ENCODE assay signal across 18 cellular contexts in genomic region chr4:153794001-153794400, GRCh38. TPM values are rescaled to one million over a fixed set of nuclear protein-coding genes. Genes with fewer than 3 reads are reported as not detected.
DNase-seq lines count a peak whose midpoint lies in the region; ATAC-seq, FAIRE-seq and TF ChIP-seq lines count a peak whose summit lies in the region.
"Had no signal": no experiment of that assay in that cellular context is flagged by ENCODE, and none has a peak within 500 bp of the region (broad histone marks: within the 10 kb centered on the region; RNA-seq: fewer than 3 reads in every experiment).

No MANE protein-coding gene starts in this region.

- 0 out of 2 replicates have a peak overlapping the region, but pooled peaks have one; percentile 1 for H3K18ac ChIP-seq in H1 (ENCODE audit: extremely low read depth, low read length)

- no peak for TF ChIP-seq CTCF in GM23338 (conservative IDR thresholded peaks at IDR 0.05; ENCODE audit: low read depth in 2 of 2)
- TF ChIP-seq CTCF in H1 (IDR thresholded peaks at IDR 0.05; ENCODE audit: control extremely low read depth in 1 of 3, insufficient read depth in 1 of 3, low read depth in 1 of 3, low read length in 3 of 3), result no peak
- no peak for TF ChIP-seq CTCF in neural crest cell (conservative IDR thresholded peaks at IDR 0.05)

- H3K4me3 Mint-ChIP-seq in GM23338 (peak overlapping the region; percentile 99; the same call in 1 of the 3 replicates), neural crest cell (peak overlapping the region; percentile 97)

- no peaks in the 10 kb centered on the region for H3K79me1 ChIP-seq in H1 (ENCODE audit: low read depth, low read length)

- H3K27ac Mint-ChIP-seq in GM23338 (no peak overlapping the region), neural crest cell (ENCODE audit: unreplicated experiment) (peak overlapping the region; percentile 81)

- POLR2A ChIA-PET in H1 (lab: Charles Lee; ENCODE audit: partially characterized antibody), result interaction anchor here (0.6 to 2.1 kb wide), 5 partner anchors 13 to 237 kb away, joined by 3 to 6 read pairs (median 3); no protein-coding TSS in a partner anchor

- H2BK20ac ChIP-seq in H1 (ENCODE audit: low read length), result no peak overlapping the region

- no peak overlapping the region for H4K91ac ChIP-seq in H1 (replicated peaks; ENCODE audit: insufficient read length, low read length)

- H2AK5ac ChIP-seq in H1 (ENCODE audit: low read depth, low read length), result no peak overlapping the region

- H3K4me3 ChIP-seq in GM23338, result no peak overlapping the region
- no peak overlapping the region for H3K4me3 ChIP-seq in H1 (ENCODE audit: extremely low read depth in 1 of 4, insufficient read depth in 2 of 4, low read depth in 3 of 4, low read length in 4 of 4)
- H3K4me3 ChIP-seq: PC-9, SJCRH30 had no signal

- H3K4me1 Mint-ChIP-seq in GM23338 (peaks cover 43% of the 10 kb centered on the region), neural crest cell (peaks cover 88% of the 10 kb centered on the region)

- H3K79me2 ChIP-seq in GM23338 (replicated peaks; ENCODE audit: insufficient read depth) (no peaks in the 10 kb centered on the region), H1 (ENCODE audit: control insufficient read depth in 1 of 2, insufficient read depth in 2 of 2, low read length in 2 of 2) (no peaks in the 10 kb centered on the region)

- no peak overlapping the region for H3K14ac ChIP-seq in H1 (ENCODE audit: insufficient read length)

- CTCF ChIA-PET in H1 (lab: Charles Lee; ENCODE audit: partially characterized antibody), result interaction anchor here (0.6 to 9.5 kb wide), 9 partner anchors 8 to 240 kb away, joined by 3 to 117 read pairs (median 11); no protein-coding TSS in a partner anchor

- H3K23me2 ChIP-seq in H1 (ENCODE audit: low read depth, low read length), result peaks cover 26% of the 10 kb centered on the region

- H3K9ac ChIP-seq in H1 (replicated peaks in 1 of 4; ENCODE audit: extremely low read depth in 1 of 4, low read depth in 3 of 4, low read length in 3 of 4), result no peak overlapping the region

- no peak for ATAC-seq in GM23338

- H3K4ac ChIP-seq in H1 (replicated peaks; ENCODE audit: insufficient read length, low read depth, low read length), result no peak overlapping the region

- no peak overlapping the region for H2BK15ac ChIP-seq in H1 (ENCODE audit: low read length)

- H3K36me3 ChIP-seq in GM23338 (ENCODE audit: insufficient read depth) (no peaks in the 10 kb centered on the region), H1 (ENCODE audit: control insufficient read depth in 2 of 4, insufficient read depth in 4 of 4, low read length in 3 of 4) (no peaks in the 10 kb centered on the region)
- H3K36me3 ChIP-seq: SJCRH30 had no signal

- H2AFZ ChIP-seq in GM23338 (no peak overlapping the region), H1 (ENCODE audit: low read length) (no peak overlapping the region)
- H2AFZ ChIP-seq: PC-9 had no signal

- TF ChIP-seq EP300 in H1 (IDR thresholded peaks at IDR 0.05; ENCODE audit: borderline replicate concordance in 1 of 2, low read depth in 2 of 2, low read length in 2 of 2), result no peak

- H3K27ac ChIP-seq in GM23338 (ENCODE audit: low read depth) (no peak overlapping the region), H1 (ENCODE audit: low read depth, low read length) (no peak overlapping the region)
- H3K27ac ChIP-seq: C4-2B, PC-9, SJCRH30 had no signal

- H3K9me3 ChIP-seq in H1 (ENCODE audit: insufficient read depth in 2 of 2, low read depth in 1 of 2, low read length in 1 of 2), result no peaks in the 10 kb centered on the region
- H3K9me3 ChIP-seq: SJCRH30 had no signal

- H4K5ac ChIP-seq in H1 (ENCODE audit: insufficient read length, low read depth, low read length), result no peak overlapping the region

- peaks cover 32% of the 10 kb centered on the region for H3K27me3 Mint-ChIP-seq in GM23338 (ENCODE audit: insufficient read depth, low read depth, poor library complexity)
- peaks cover 11% of the 10 kb centered on the region for H3K27me3 Mint-ChIP-seq in neural crest cell (ENCODE audit: low read depth)

- H3F3A ChIP-seq in GM23338 (replicated peaks; ENCODE audit: low read depth), result peaks cover 16% of the 10 kb centered on the region; the same call in 1 of the 2 replicates

- TF ChIP-seq POLR2A in H1 (IDR thresholded peaks at IDR 0.05; ENCODE audit: control extremely low read depth in 1 of 2, low read depth in 2 of 2, low read length in 2 of 2), result no peak

- H4K20me1 ChIP-seq in GM23338 (replicated peaks; ENCODE audit: insufficient read depth) (no peaks in the 10 kb centered on the region), H1 (replicated peaks in 1 of 2; ENCODE audit: control insufficient read depth in 1 of 2, insufficient read depth in 2 of 2, low read length in 2 of 2) (no peaks in the 10 kb centered on the region)

- no peak overlapping the region for H2BK120ac ChIP-seq in H1 (replicated peaks; ENCODE audit: low read depth, low read length)

- H3K36me3 Mint-ChIP-seq in GM23338 (ENCODE audit: low read depth) (no peaks in the 10 kb centered on the region), neural crest cell (ENCODE audit: low read depth) (no peaks in the 10 kb centered on the region)

- H3K9me3 Mint-ChIP-seq in GM23338 (no peaks in the 10 kb centered on the region), neural crest cell (no peaks in the 10 kb centered on the region)

- no peak overlapping the region for H3K23ac ChIP-seq in H1 (ENCODE audit: insufficient read length)

- no peaks in the 10 kb centered on the region for H3K9me2 ChIP-seq in GM23338 (ENCODE audit: insufficient read depth)

- no peak overlapping the region for H3K56ac ChIP-seq in H1 (replicated peaks; ENCODE audit: insufficient read length, low read depth, low read length)

- peaks cover 8% of the 10 kb centered on the region for H3K27me3 ChIP-seq in GM23338 (ENCODE audit: insufficient read depth)
- H3K27me3 ChIP-seq in H1 (replicated peaks in 1 of 4; ENCODE audit: control insufficient read depth in 3 of 4, extremely low read depth in 1 of 4, insufficient read depth in 3 of 4, low read length in 3 of 4), result peaks cover 0 to 11% (median 8%) of the 10 kb centered on the region in 4 experiments; a peak in 5 of 7 replicates
- H3K27me3 ChIP-seq: SJCRH30 had no signal

- no peak for TF ChIP-seq RAD21 in H1 (IDR thresholded peaks at IDR 0.05 in 1 of 2, conservative IDR thresholded peaks at IDR 0.05 in 1 of 2; ENCODE audit: low read depth in 2 of 2, low read length in 2 of 2)

- no peak overlapping the region for H4K8ac ChIP-seq in H1 (ENCODE audit: extremely low read depth, insufficient read depth, low read length)

- WGBS in H1 (ENCODE audit: extremely low coverage in 1 of 2, insufficient coverage in 1 of 2, insufficient read length in 1 of 2, insufficient replicate concordance in 2 of 2, low coverage in 1 of 2, low lambda C conversion rate in 2 of 2, missing lambda C conversion rate in 1 of 2), 2 experiments, result 85% methylated on average over 5 of the region's 5 CpGs; no CpG with 5 or more reads in 1 of the 2 experiments

- H3K4me1 ChIP-seq in GM23338 (ENCODE audit: insufficient read depth), result peaks cover 28% of the 10 kb centered on the region
- peaks cover 0 to 18% (median 12%) of the 10 kb centered on the region in 4 experiments; a peak in 6 of 7 replicates for H3K4me1 ChIP-seq in H1 (replicated peaks in 1 of 4; ENCODE audit: control insufficient read depth in 3 of 4, insufficient read depth in 4 of 4, low read length in 3 of 4)
- H3K4me1 ChIP-seq: SJCRH30 had no signal

- no peak overlapping the region for H2BK12ac ChIP-seq in H1 (ENCODE audit: low read depth, low read length)

- H2BK5ac ChIP-seq in H1 (ENCODE audit: low read depth, low read length), result no peak overlapping the region

- H3K4me2 ChIP-seq in GM23338, result 0 out of 2 replicates have a peak overlapping the region, but pooled peaks have one; percentile 79
- no peak overlapping the region for H3K4me2 ChIP-seq in H1 (ENCODE audit: insufficient read depth in 1 of 2, low read depth in 2 of 2, low read length in 2 of 2)
- H3K4me2 ChIP-seq: PC-9 had no signal

- no peak for FAIRE-seq in H1 (lab: Jason Lieb, UNC)
- FAIRE-seq: GM12892 had no signal

- DNase-seq in GM23338 (ENCODE audit: low spot score) (no peak), HuH-7 (ENCODE audit: low spot score) (peak; percentile 86), H1 (ENCODE audit: low read depth in 1 of 2, low spot score in 2 of 2) (no peak), neural crest cell (ENCODE audit: low read depth, low spot score) (no peak), activated gamma-delta T cell (lab: John Stamatoyannopoulos, UW) (no peak)
- no peak for DNase-seq in activated CD4-positive, alpha-beta T cell treated with anti-CD3 and anti-CD28 coated beads, Interleukin-2, amount 50 U/mL, for 1 hour
- no peak for DNase-seq in activated CD4-positive, CD25-positive, alpha-beta regulatory T cell treated with anti-CD3 and anti-CD28 coated beads, Interleukin-2, amount 50 U/mL, for 72 hours
- DNase-seq: DMS153, GOT3, Karpas-422, NCI-H1105 treated with DMSO at 0.1 percent for 48 hours, NCI-H187, NCI-H2171 treated with DMSO at 0.1 percent for 48 hours, NCI-H446 treated with DMSO at 0.1 percent for 48 hours, PC-9 had no signal

TF ChIP-seq in H1, 55 proteins besides CTCF, POLR2A, EP300 and RAD21 (continues in another document):
- no peak for TF ChIP-seq CBX5 (IDR thresholded peaks at IDR 0.05; ENCODE audit: low read depth, low read length)

RNA-seq across cellular contexts. Expression of gene SFRP2, which starts 5.1 kb away (rescaled TPM):
- 214 and 219 TPM in 2 replicates for total RNA-seq in GM23338 (2014; rRNA removed; shearing (Covaris generic))
- 286 and 295 TPM in 2 replicates for polyA plus RNA-seq in GM23338 (2016; fragmentation: Nextera tagmentation; extraction: Ambion mirVana)
- total RNA-seq in H1 (2021; fragmentation: NEBNext Ultra II Directional; extraction: Animal tissue kit (Norgen Biotek cat#: 25700)), result 342 and 354 TPM in 2 replicates
- polyA plus RNA-seq in H1 (2011; rRNA removed), result 108 and 177 TPM in 2 replicates
- polyA plus RNA-seq in H1 (2011; cell fraction: cytosol; rRNA removed), result 73.3 TPM
- 124 TPM for polyA plus RNA-seq in H1 (2011; cell fraction: nucleus; rRNA removed)
- 338 to 388 TPM (median 363 TPM) in 4 replicates for polyA plus RNA-seq in H1 (2012, experiment 1 of 2)
- polyA plus RNA-seq in H1 (2012, experiment 2 of 2), result 372 TPM
- 748 TPM for polyA plus RNA-seq in H1 (2013, experiment 1 of 2)
- polyA plus RNA-seq in H1 (2013, experiment 2 of 2), result 812 TPM
- 54.6 and 56.4 TPM in 2 replicates for polyA minus RNA-seq in H1 (2011; rRNA and poly(A)+ RNA removed)
- polyA minus RNA-seq in H1 (2011; cell fraction: cytosol; rRNA and poly(A)+ RNA removed), result 119 TPM
- 63.1 TPM for polyA minus RNA-seq in H1 (2011; cell fraction: nucleus; rRNA and poly(A)+ RNA removed)
- 197 and 203 TPM in 2 replicates for total RNA-seq in neural crest cell
- total RNA-seq: PC-9, SJCRH30 had no signal

RNA-seq across cellular contexts. Expression of gene RNF175, which starts 34.2 kb away (rescaled TPM):
- 4.7 and 14.9 TPM in 2 replicates for total RNA-seq in GM23338 (2014; rRNA removed; shearing (Covaris generic))
- polyA plus RNA-seq in GM23338 (2016; fragmentation: Nextera tagmentation; extraction: Ambion mirVana) (4.8 and 4.9 TPM in 2 replicates), H1 (2011; rRNA removed) (4.7 and 9.8 TPM in 2 replicates)
- 7.3 and 7.9 TPM in 2 replicates for total RNA-seq in H1 (2021; fragmentation: NEBNext Ultra II Directional; extraction: Animal tissue kit (Norgen Biotek cat#: 25700))
- 7.9 TPM for polyA plus RNA-seq in H1 (2011; cell fraction: cytosol; rRNA removed)
- 8.2 TPM for polyA plus RNA-seq in H1 (2011; cell fraction: nucleus; rRNA removed)
- polyA plus RNA-seq in H1 (2012, experiment 1 of 2), result 7.0 to 11.4 TPM (median 7.5 TPM) in 4 replicates
- 3.4 TPM for polyA plus RNA-seq in H1 (2012, experiment 2 of 2)
- 5.1 TPM for polyA plus RNA-seq in H1 (2013, experiment 1 of 2)
- 4.8 TPM for polyA plus RNA-seq in H1 (2013, experiment 2 of 2)
- 17.9 and 20.3 TPM in 2 replicates for polyA minus RNA-seq in H1 (2011; rRNA and poly(A)+ RNA removed)
- polyA minus RNA-seq in H1 (2011; cell fraction: cytosol; rRNA and poly(A)+ RNA removed), result 7.5 TPM
- polyA minus RNA-seq in H1 (2011; cell fraction: nucleus; rRNA and poly(A)+ RNA removed), result 29.8 TPM
- 25.7 and 26.6 TPM in 2 replicates for total RNA-seq in neural crest cell
- total RNA-seq: PC-9, SJCRH30 had no signal
